ENCODE assay signal across 8 cellular contexts in genomic region chr7:105648561-105649401, GRCh38.
DNase-seq lines count a peak whose midpoint lies in the region; ATAC-seq and TF ChIP-seq lines count a peak whose summit lies in the region.

No MANE protein-coding gene starts in this region.

- CTCF ChIA-PET in CD8-positive, alpha-beta T cell (lab: Charles Lee) = interaction anchor here (1.0 to 11.3 kb wide), 3 partner anchors 8 to 395 kb away, joined by 3 to 114 read pairs (median 4); no protein-coding TSS in a partner anchor

- H3K27ac Mint-ChIP-seq in CD8-positive, alpha-beta T cell = peak overlapping the region; percentile 29

- H3K4me1 Mint-ChIP-seq in CD8-positive, alpha-beta T cell (ENCODE audit: low read depth) = peaks cover 3% of the 10 kb centered on the region

- H2AFZ ChIP-seq in osteoblast (ENCODE audit: low read length) = no peak overlapping the region

- H4K20me1 ChIP-seq in osteoblast (ENCODE audit: insufficient read depth, low read length) = peaks cover 33% of the 10 kb centered on the region

- H3K9me3 Mint-ChIP-seq in CD8-positive, alpha-beta T cell = no peaks in the 10 kb centered on the region

- no peak overlapping the region for H3K4me3 ChIP-seq in CD8-positive, alpha-beta T cell (ENCODE audit: low read depth, low read length)
- H3K4me3 ChIP-seq in osteoblast (ENCODE audit: insufficient read depth, low read length) = no peak overlapping the region

- no peak for ATAC-seq in CD8-positive, alpha-beta T cell
- ATAC-seq in HG03097 (IDR thresholded peaks at IDR 0.05; ENCODE audit: low FRiP score, unreplicated experiment) = no peak

- intact Hi-C loops in CD8-positive, alpha-beta T cell (cut with DNase I, micrococcal nuclease) = no loop called here

- no peaks in the 10 kb centered on the region for H3K4me1 ChIP-seq in CD8-positive, alpha-beta T cell (ENCODE audit: insufficient read depth, low read length)
- peaks cover 14% of the 10 kb centered on the region for H3K4me1 ChIP-seq in osteoblast (ENCODE audit: insufficient read depth, low read length)

- H3K36me3 Mint-ChIP-seq in CD8-positive, alpha-beta T cell = peaks cover 65% of the 10 kb centered on the region

- no peak for TF ChIP-seq CTCF in CD8-positive, alpha-beta T cell (IDR thresholded peaks at IDR 0.05)
- no peak for TF ChIP-seq CTCF in osteoblast (IDR thresholded peaks at IDR 0.05; ENCODE audit: extremely low read depth, low read depth, low read length)

- H3K27ac ChIP-seq in CD8-positive, alpha-beta T cell (ENCODE audit: low read depth, low read length) = no peak overlapping the region
- H3K27ac ChIP-seq in osteoblast (ENCODE audit: low read depth, low read length) = no peak overlapping the region

- peaks cover 5% of the 10 kb centered on the region for H3K36me3 ChIP-seq in CD8-positive, alpha-beta T cell (ENCODE audit: insufficient read depth, low read length)
- H3K36me3 ChIP-seq in osteoblast (ENCODE audit: insufficient read depth, low read length) = no peaks in the 10 kb centered on the region

- POLR2A ChIA-PET in CD8-positive, alpha-beta T cell (lab: Charles Lee) = no interaction called here

- no peaks in the 10 kb centered on the region for H3K27me3 ChIP-seq in CD8-positive, alpha-beta T cell (ENCODE audit: insufficient read depth, low read length)
- H3K27me3 ChIP-seq in osteoblast (ENCODE audit: insufficient read depth, low read length) = no peaks in the 10 kb centered on the region

- no peak overlapping the region for H3K4me3 Mint-ChIP-seq in CD8-positive, alpha-beta T cell

- H3K4me2 ChIP-seq in osteoblast (ENCODE audit: insufficient read depth, low read length) = no peak overlapping the region

- H3K79me2 ChIP-seq in osteoblast (ENCODE audit: insufficient read depth, low read length) = no peaks in the 10 kb centered on the region

- H3K27me3 Mint-ChIP-seq in CD8-positive, alpha-beta T cell (ENCODE audit: low read depth) = no peaks in the 10 kb centered on the region

- no peak for DNase-seq in CD8-positive, alpha-beta T cell
- DNase-seq in M059J (ENCODE audit: low read depth) (peak; percentile 58), RKO (ENCODE audit: low spot score) (peak; percentile 46), kidney tubule cell (ENCODE audit: low spot score) (peak; percentile 75), OCI-M2 (lab: John Stamatoyannopoulos, UW; ENCODE audit: unreplicated experiment) (no peak), osteoblast (ENCODE audit: insufficient read length, low spot score, missing footprints) (no peak), SW 1271 (lab: John Stamatoyannopoulos, UW) (no peak)

- H3K9me3 ChIP-seq in CD8-positive, alpha-beta T cell (ENCODE audit: low read length) = no peaks in the 10 kb centered on the region
- H3K9me3 ChIP-seq in osteoblast (ENCODE audit: low read depth, low read length) = no peaks in the 10 kb centered on the region

Comparison
In these comparisons a context has a peak if more than half of its experiments do, and no peak if none do; other contexts are left out.
1. DNase-seq: peak in M059J (single experiment), RKO (single experiment) and kidney tubule cell (single experiment); none in CD8-positive, alpha-beta T cell (0 of 7), OCI-M2 (single experiment), osteoblast (single experiment) and SW 1271 (0 of 2).